1 cellular context compared by ENCODE assay signal in the genomic region with DNA sequence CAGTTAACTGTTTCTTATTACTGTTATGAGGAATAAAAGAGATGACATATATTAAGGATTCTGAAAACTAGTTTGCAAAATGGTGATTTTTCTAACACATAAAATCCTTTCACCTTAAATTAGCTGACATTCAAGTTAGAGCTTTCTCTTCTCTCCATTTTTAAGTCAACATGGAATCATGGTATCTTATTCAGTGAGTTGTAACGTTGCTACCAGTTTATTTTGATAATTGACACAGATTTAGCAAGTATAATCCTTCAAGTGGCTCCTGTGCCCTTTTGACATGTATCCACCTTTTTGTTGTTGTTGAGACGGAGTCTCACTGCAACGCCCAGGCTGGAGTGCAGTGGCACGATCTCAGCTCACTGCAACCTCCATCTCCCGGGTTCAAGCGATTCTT.
TF ChIP-seq lines count a peak whose summit lies in the region.

No MANE protein-coding gene starts in this region.

TF ChIP-seq in WTC11, 78 proteins besides CTCF, POLR2A, EP300 and RAD21 (continued from another document):
- TF ChIP-seq, protein P1, sequence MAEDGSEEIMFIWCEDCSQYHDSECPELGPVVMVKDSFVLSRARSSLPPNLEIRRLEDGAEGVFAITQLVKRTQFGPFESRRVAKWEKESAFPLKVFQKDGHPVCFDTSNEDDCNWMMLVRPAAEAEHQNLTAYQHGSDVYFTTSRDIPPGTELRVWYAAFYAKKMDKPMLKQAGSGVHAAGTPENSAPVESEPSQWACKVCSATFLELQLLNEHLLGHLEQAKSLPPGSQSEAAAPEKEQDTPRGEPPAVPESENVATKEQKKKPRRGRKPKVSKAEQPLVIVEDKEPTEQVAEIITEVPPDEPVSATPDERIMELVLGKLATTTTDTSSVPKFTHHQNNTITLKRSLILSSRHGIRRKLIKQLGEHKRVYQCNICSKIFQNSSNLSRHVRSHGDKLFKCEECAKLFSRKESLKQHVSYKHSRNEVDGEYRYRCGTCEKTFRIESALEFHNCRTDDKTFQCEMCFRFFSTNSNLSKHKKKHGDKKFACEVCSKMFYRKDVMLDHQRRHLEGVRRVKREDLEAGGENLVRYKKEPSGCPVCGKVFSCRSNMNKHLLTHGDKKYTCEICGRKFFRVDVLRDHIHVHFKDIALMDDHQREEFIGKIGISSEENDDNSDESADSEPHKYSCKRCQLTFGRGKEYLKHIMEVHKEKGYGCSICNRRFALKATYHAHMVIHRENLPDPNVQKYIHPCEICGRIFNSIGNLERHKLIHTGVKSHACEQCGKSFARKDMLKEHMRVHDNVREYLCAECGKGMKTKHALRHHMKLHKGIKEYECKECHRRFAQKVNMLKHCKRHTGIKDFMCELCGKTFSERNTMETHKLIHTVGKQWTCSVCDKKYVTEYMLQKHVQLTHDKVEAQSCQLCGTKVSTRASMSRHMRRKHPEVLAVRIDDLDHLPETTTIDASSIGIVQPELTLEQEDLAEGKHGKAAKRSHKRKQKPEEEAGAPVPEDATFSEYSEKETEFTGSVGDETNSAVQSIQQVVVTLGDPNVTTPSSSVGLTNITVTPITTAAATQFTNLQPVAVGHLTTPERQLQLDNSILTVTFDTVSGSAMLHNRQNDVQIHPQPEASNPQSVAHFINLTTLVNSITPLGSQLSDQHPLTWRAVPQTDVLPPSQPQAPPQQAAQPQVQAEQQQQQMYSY (CRISPR knock-in tag; IDR thresholded peaks at IDR 0.05), result no peak
- TF ChIP-seq TEAD1 (CRISPR knock-in tag; IDR thresholded peaks at IDR 0.05) (no peak), SOX15 (CRISPR knock-in tag; IDR thresholded peaks at IDR 0.05) (no peak)
